ENCODE assay signal across 1 cellular context in the genomic region with DNA sequence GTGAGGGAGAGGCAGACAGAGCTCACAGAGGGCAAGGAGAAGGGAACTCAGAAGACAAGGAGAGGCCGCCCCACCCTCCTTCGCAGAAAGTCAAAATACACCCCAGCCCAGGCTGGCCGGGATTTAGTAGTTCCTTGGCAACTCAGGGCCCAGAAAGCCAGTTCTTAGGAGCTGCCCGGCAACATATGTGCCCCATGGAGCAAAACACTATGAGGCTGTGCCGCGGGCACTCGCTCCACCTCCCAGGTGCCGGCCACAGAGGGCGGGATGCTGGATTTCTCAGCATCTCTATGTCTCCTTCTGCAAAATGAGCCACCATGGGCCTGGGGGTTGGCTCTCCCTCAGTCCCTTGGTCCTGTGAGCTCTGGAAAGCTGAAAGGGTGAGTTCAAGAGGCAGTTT.
TF ChIP-seq lines count a peak whose summit lies in the region.

No MANE protein-coding gene starts in this region.

TF ChIP-seq in WTC11, 78 proteins besides CTCF, POLR2A, EP300 and RAD21 (continued from another document):
- no peak for TF ChIP-seq PRDM15 (CRISPR knock-in tag; IDR thresholded peaks at IDR 0.05)
- no peak for TF ChIP-seq RELA (CRISPR knock-in tag; IDR thresholded peaks at IDR 0.05; ENCODE audit: borderline replicate concordance)
- TF ChIP-seq GTF2I (CRISPR knock-in tag; conservative IDR thresholded peaks at IDR 0.05), result no peak
- TF ChIP-seq ZSCAN18 (CRISPR knock-in tag; IDR thresholded peaks at IDR 0.05), result no peak
- no peak for TF ChIP-seq TP53 (CRISPR knock-in tag; IDR thresholded peaks at IDR 0.05)
- no peak for TF ChIP-seq ATF3 (CRISPR knock-in tag; conservative IDR thresholded peaks at IDR 0.05)
- TF ChIP-seq NFYB (CRISPR knock-in tag; conservative IDR thresholded peaks at IDR 0.05; ENCODE audit: low read depth), result no peak
- TF ChIP-seq EMX1 (CRISPR knock-in tag; IDR thresholded peaks at IDR 0.05), result no peak
- TF ChIP-seq, protein P1, sequence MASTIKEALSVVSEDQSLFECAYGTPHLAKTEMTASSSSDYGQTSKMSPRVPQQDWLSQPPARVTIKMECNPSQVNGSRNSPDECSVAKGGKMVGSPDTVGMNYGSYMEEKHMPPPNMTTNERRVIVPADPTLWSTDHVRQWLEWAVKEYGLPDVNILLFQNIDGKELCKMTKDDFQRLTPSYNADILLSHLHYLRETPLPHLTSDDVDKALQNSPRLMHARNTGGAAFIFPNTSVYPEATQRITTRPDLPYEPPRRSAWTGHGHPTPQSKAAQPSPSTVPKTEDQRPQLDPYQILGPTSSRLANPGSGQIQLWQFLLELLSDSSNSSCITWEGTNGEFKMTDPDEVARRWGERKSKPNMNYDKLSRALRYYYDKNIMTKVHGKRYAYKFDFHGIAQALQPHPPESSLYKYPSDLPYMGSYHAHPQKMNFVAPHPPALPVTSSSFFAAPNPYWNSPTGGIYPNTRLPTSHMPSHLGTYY (CRISPR knock-in tag; IDR thresholded peaks at IDR 0.05), result no peak
- no peak for TF ChIP-seq NR1H2 (CRISPR knock-in tag; IDR thresholded peaks at IDR 0.05)
- no peak for TF ChIP-seq MYBL2 (CRISPR knock-in tag; IDR thresholded peaks at IDR 0.05)
- TF ChIP-seq, protein P2, sequence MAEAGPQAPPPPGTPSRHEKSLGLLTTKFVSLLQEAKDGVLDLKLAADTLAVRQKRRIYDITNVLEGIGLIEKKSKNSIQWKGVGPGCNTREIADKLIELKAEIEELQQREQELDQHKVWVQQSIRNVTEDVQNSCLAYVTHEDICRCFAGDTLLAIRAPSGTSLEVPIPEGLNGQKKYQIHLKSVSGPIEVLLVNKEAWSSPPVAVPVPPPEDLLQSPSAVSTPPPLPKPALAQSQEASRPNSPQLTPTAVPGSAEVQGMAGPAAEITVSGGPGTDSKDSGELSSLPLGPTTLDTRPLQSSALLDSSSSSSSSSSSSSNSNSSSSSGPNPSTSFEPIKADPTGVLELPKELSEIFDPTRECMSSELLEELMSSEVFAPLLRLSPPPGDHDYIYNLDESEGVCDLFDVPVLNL (CRISPR knock-in tag; IDR thresholded peaks at IDR 0.05; ENCODE audit: borderline replicate concordance, low read depth), result no peak
